Comparison of ENCODE assay signal across 31 cellular contexts in genomic region chr2:23273786-23274185, GRCh38.
DNase-seq lines count a peak whose midpoint lies in the region; ATAC-seq and TF ChIP-seq lines count a peak whose summit lies in the region.
"Had no signal": no experiment of that assay in that cellular context is flagged by ENCODE, and none has a peak within 500 bp of the region (broad histone marks: within the 10 kb centered on the region; RNA-seq: fewer than 3 reads in every experiment).

No MANE protein-coding gene starts in this region.

- H3K27ac ChIP-seq in breast epithelium (no peak overlapping the region), foreskin keratinocyte (no peak overlapping the region), esophagus muscularis mucosa (replicated peaks in 1 of 4) (no peak overlapping the region)
- H3K27ac ChIP-seq: cardiac muscle cell, coronary artery, neutrophil, prostate gland, thoracic aorta, uterus had no signal

- TF ChIP-seq CTCF in MCF 10A (IDR thresholded peaks at IDR 0.05; ENCODE audit: unreplicated experiment) = no peak
- TF ChIP-seq CTCF in breast epithelium (IDR thresholded peaks at IDR 0.05) = no peak
- no peak for TF ChIP-seq CTCF in foreskin keratinocyte (conservative IDR thresholded peaks at IDR 0.05)
- no peak for TF ChIP-seq CTCF in esophagus muscularis mucosa (IDR thresholded peaks at IDR 0.05)

- H3K9me3 Mint-ChIP-seq in MCF 10A (ENCODE audit: unreplicated experiment) = no peaks in the 10 kb centered on the region
- H3K9me3 Mint-ChIP-seq: activated naive CD4-positive, alpha-beta T cell treated with anti-CD3 and anti-CD28 coated beads, Interleukin-2, amount 50 U/mL, for 24 hours; activated T-helper 2 cell treated with anti-CD3 and anti-CD28 coated beads, Interferon-gamma antibody, Interleukin-2, Interleukin-4, amounts not matched to agents 10 μg/mL and 5 μg/mL and 100 μg/mL, durations not matched to agents 14 hours and 24 hours and 36 hours; effector memory CD8-positive, alpha-beta T cell; T-helper 1 cell treated with Interleukin-12 subunit alpha and Interleukin-12 subunit beta and Interleukin-4 antibody, amounts not matched to agents 30 μg/mL and 1 μg/mL, for 36 hours had no signal

- intact Hi-C loops in MCF 10A (cut with micrococcal nuclease) (no loop called here), breast epithelium (cut with DNase I; ENCODE audit: low total_unique reads) (no loop called here), esophagus muscularis mucosa (cut with DNase I) (no loop called here)

- CTCF ChIA-PET in MCF 10A (lab: Yijun Ruan, JAX) = interaction anchor here (0.6 kb wide), 1 partner anchor 80 kb away, joined by 3 read pairs; no protein-coding TSS in a partner anchor

- H3K4me3 Mint-ChIP-seq in MCF 10A (ENCODE audit: unreplicated experiment) = no peak overlapping the region
- H3K4me3 Mint-ChIP-seq: activated CD8-positive, alpha-beta T cell treated with anti-CD3 and anti-CD28 coated beads, Interleukin-2, amount 10 ng/mL, durations not matched to agents 7 days and 5 days; activated naive CD4-positive, alpha-beta T cell treated with anti-CD3 and anti-CD28 coated beads, Interleukin-2, amount 50 U/mL, for 24 hours; B cell; CD8-positive, alpha-beta memory T cell; effector memory CD8-positive, alpha-beta T cell; T-helper 1 cell treated with Interleukin-12 subunit alpha and Interleukin-12 subunit beta and Interleukin-4 antibody, amounts not matched to agents 30 μg/mL and 1 μg/mL, for 36 hours had no signal

- BruUV-seq in MCF 10A (replicated peaks; lab: Mats Ljungman, UMichigan) = no TSS peak

- no peak overlapping the region for H3K27ac Mint-ChIP-seq in MCF 10A (ENCODE audit: low read depth, unreplicated experiment)
- H3K27ac Mint-ChIP-seq: activated CD8-positive, alpha-beta T cell treated with anti-CD3 and anti-CD28 coated beads, Interleukin-2, amount 10 ng/mL, durations not matched to agents 7 days and 5 days; activated naive CD4-positive, alpha-beta T cell treated with anti-CD3 and anti-CD28 coated beads, Interleukin-2, amount 50 U/mL, for 24 hours; activated T-helper 2 cell treated with anti-CD3 and anti-CD28 coated beads, Interferon-gamma antibody, Interleukin-2, Interleukin-4, amounts not matched to agents 10 μg/mL and 5 μg/mL and 100 μg/mL, durations not matched to agents 14 hours and 24 hours and 36 hours; B cell; CD8-positive, alpha-beta memory T cell; effector memory CD8-positive, alpha-beta T cell; T-helper 1 cell treated with Interleukin-12 subunit alpha and Interleukin-12 subunit beta and Interleukin-4 antibody, amounts not matched to agents 30 μg/mL and 1 μg/mL, for 36 hours had no signal

- H3K27me3 ChIP-seq in breast epithelium (no peaks in the 10 kb centered on the region), foreskin keratinocyte (no peaks in the 10 kb centered on the region), esophagus muscularis mucosa (no peaks in the 10 kb centered on the region)
- H3K27me3 ChIP-seq: cardiac muscle cell, neutrophil, uterus had no signal

- POLR2A ChIA-PET in MCF 10A (lab: Yijun Ruan, JAX) = no interaction called here

- ATAC-seq in foreskin keratinocyte = peak; percentile 55
- ATAC-seq: activated CD8-positive, alpha-beta T cell treated with anti-CD3 and anti-CD28 coated beads, Interleukin-2, amount 10 ng/mL, durations not matched to agents 7 days and 5 days; effector memory CD8-positive, alpha-beta T cell; HepG2; left colon; stimulated activated naive CD8-positive, alpha-beta T cell treated with anti-CD3 and anti-CD28 coated beads, Interleukin-15, Interleukin-2, amounts not matched to agents 100 U/mL and 50 U/mL, for 24 hours had no signal

- H3K4me3 ChIP-seq in breast epithelium (no peak overlapping the region), esophagus muscularis mucosa (no peak overlapping the region)
- H3K4me3 ChIP-seq: cardiac muscle cell, coronary artery, prostate gland, thoracic aorta, uterus had no signal

- TF ChIP-seq POLR2A in breast epithelium (IDR thresholded peaks at IDR 0.05) (no peak), esophagus muscularis mucosa (IDR thresholded peaks at IDR 0.05; ENCODE audit: low read depth) (no peak)

- 94% methylated on average over 3 of the region's 3 CpGs for WGBS in esophagus muscularis mucosa

- H3K27me3 Mint-ChIP-seq in MCF 10A (ENCODE audit: insufficient read depth, unreplicated experiment) = no peaks in the 10 kb centered on the region

- no peaks in the 10 kb centered on the region for H3K9me3 ChIP-seq in breast epithelium
- H3K9me3 ChIP-seq in esophagus muscularis mucosa = no peaks in the 10 kb centered on the region
- H3K9me3 ChIP-seq: neutrophil, prostate gland, thoracic aorta, uterus had no signal

- H3K4me1 ChIP-seq in breast epithelium (no peaks in the 10 kb centered on the region), foreskin keratinocyte (no peaks in the 10 kb centered on the region), esophagus muscularis mucosa (peaks cover 0 to 12% (median 7%) of the 10 kb centered on the region in 4 donors)
- H3K4me1 ChIP-seq: prostate gland, uterus had no signal

- DNase-seq in MCF 10A (ENCODE audit: unreplicated experiment) = peak; percentile 35
- DNase-seq in breast epithelium (ENCODE audit: low spot score in 2 of 2) = no peak
- DNase-seq in RKO (ENCODE audit: low spot score) = peak; percentile 42
- peak in 1 of 2 donors; percentile 54 for DNase-seq in foreskin keratinocyte
- DNase-seq in NCI-H446 treated with DMSO at 0.1 percent for 48 hours (lab: John Stamatoyannopoulos, UW) = no peak
- no peak for DNase-seq in esophagus muscularis mucosa (ENCODE audit: extremely low spot score)
- DNase-seq in dedifferentiated amniotic fluid mesenchymal stem cell (ENCODE audit: extremely low spot score) = no peak
- DNase-seq in pons (ENCODE audit: low spot score) = no peak
- DNase-seq: activated CD4-positive, CD25-positive, alpha-beta regulatory T cell treated with anti-CD3 and anti-CD28 coated beads, Interleukin-2, amount 50 U/mL, for 72 hours; activated CD8-positive, alpha-beta T cell treated with anti-CD3 and anti-CD28 coated beads, Interleukin-2, amount 10 ng/mL, durations not matched to agents 7 days and 5 days; anterior cingulate cortex; CD8-positive, alpha-beta memory T cell; effector memory CD8-positive, alpha-beta T cell; foreskin melanocyte; Karpas-422; left colon; mesendoderm; NCI-H2171; NCI-H524; stimulated activated naive CD8-positive, alpha-beta T cell treated with anti-CD3 and anti-CD28 coated beads, Interleukin-15, Interleukin-2, amounts not matched to agents 100 U/mL and 50 U/mL, for 24 hours; uterus had no signal

- H3K36me3 Mint-ChIP-seq in MCF 10A (ENCODE audit: insufficient read depth, unreplicated experiment) = no peaks in the 10 kb centered on the region
- H3K36me3 Mint-ChIP-seq: activated naive CD4-positive, alpha-beta T cell treated with anti-CD3 and anti-CD28 coated beads, Interleukin-2, amount 50 U/mL, for 24 hours; CD8-positive, alpha-beta memory T cell had no signal

- no peaks in the 10 kb centered on the region for H3K4me1 Mint-ChIP-seq in MCF 10A (ENCODE audit: insufficient read depth, unreplicated experiment)
- H3K4me1 Mint-ChIP-seq: activated naive CD4-positive, alpha-beta T cell treated with anti-CD3 and anti-CD28 coated beads, Interleukin-2, amount 50 U/mL, for 24 hours; B cell; CD8-positive, alpha-beta memory T cell had no signal

- H3K36me3 ChIP-seq in breast epithelium (no peaks in the 10 kb centered on the region), esophagus muscularis mucosa (no peaks in the 10 kb centered on the region)
- H3K36me3 ChIP-seq: cardiac muscle cell, neutrophil, prostate gland, thoracic aorta, uterus had no signal

- TF ChIP-seq EP300 in esophagus muscularis mucosa (IDR thresholded peaks at IDR 0.05) = no peak

Comparison
In these comparisons a context has a peak if more than half of its experiments do, and no peak if none do; other contexts are left out.
1. DNase-seq: peak in MCF 10A (single experiment) and RKO (single experiment); none in breast epithelium (0 of 2), NCI-H446 treated with DMSO at 0.1 percent for 48 hours (single experiment), esophagus muscularis mucosa (single experiment), dedifferentiated amniotic fluid mesenchymal stem cell (single experiment) and pons (single experiment).